Comparison of ENCODE assay signal across 8 cellular contexts in genomic region chr1:204410764-204411450, GRCh38. TPM values are rescaled to one million over a fixed set of nuclear protein-coding genes. Genes with fewer than 3 reads are reported as not detected.
DNase-seq lines count a peak whose midpoint lies in the region; ATAC-seq and TF ChIP-seq lines count a peak whose summit lies in the region.

No MANE protein-coding gene starts in this region.

- H3K27me3 ChIP-seq in SK-N-SH (ENCODE audit: insufficient read depth) (no peaks in the 10 kb centered on the region), kidney epithelial cell (ENCODE audit: control insufficient read depth, insufficient read depth, low read length) (no peaks in the 10 kb centered on the region)

- H3K4me3 ChIP-seq in SK-N-SH (ENCODE audit: low read depth in 2 of 2, low read length in 1 of 2) (peak overlapping the region; percentile 78 to 89), kidney epithelial cell (ENCODE audit: low read depth, low read length) (peak overlapping the region; percentile 98)

- TF ChIP-seq EP300 in SK-N-SH (IDR thresholded peaks at IDR 0.05; ENCODE audit: borderline replicate concordance in 1 of 2, low read depth in 1 of 2, low read length in 1 of 2) = no peak

- peaks cover 52% of the 10 kb centered on the region for H4K20me1 ChIP-seq in SK-N-SH (ENCODE audit: insufficient read depth)

- no peaks in the 10 kb centered on the region for H3K9me2 ChIP-seq in SK-N-SH

- H3K4me2 ChIP-seq in SK-N-SH = peak overlapping the region; percentile 83

- no peak for TF ChIP-seq RAD21 in SK-N-SH (IDR thresholded peaks at IDR 0.05; ENCODE audit: low read length)

- H2AFZ ChIP-seq in SK-N-SH (ENCODE audit: low read depth) = no peak overlapping the region

- CTCF ChIA-PET in SK-N-SH (lab: Yijun Ruan, JAX) = interaction anchor here (0.7 to 5.8 kb wide), 9 partner anchors 13 to 423 kb away, joined by 3 to 60 read pairs (median 4); no protein-coding TSS in a partner anchor

- WGBS in SK-N-SH (ENCODE audit: low lambda C conversion rate) = under 1% methylated on average over 34 of the region's 38 CpGs

- H3K79me2 ChIP-seq in SK-N-SH (ENCODE audit: insufficient read depth) = peaks cover 65% of the 10 kb centered on the region

- H3K4me1 ChIP-seq in SK-N-SH (ENCODE audit: control insufficient read depth in 1 of 2, insufficient read depth in 2 of 2, low read depth in 1 of 2, low read length in 1 of 2) = peaks cover under 1 to 18% of the 10 kb centered on the region in 2 experiments; a peak in 3 of 4 replicates

- no peaks in the 10 kb centered on the region for H3K9me3 ChIP-seq in SK-N-SH

- POLR2A ChIA-PET in SK-N-SH (lab: Yijun Ruan, JAX) = no interaction called here

- peak overlapping the region; percentile 99 for H3K9ac ChIP-seq in SK-N-SH

- H3F3A ChIP-seq in SK-N-SH (replicated peaks; ENCODE audit: insufficient read depth) = peaks cover 4% of the 10 kb centered on the region

- DNase-seq in DMS 273 (lab: John Stamatoyannopoulos, UW; ENCODE audit: unreplicated experiment) (peak; percentile 83), SK-N-SH (peak; percentile 55), caudate nucleus (lab: John Stamatoyannopoulos, UW) (peak in 18 of 61 donors; percentile 29 to 80 (median 58)), kidney epithelial cell (ENCODE audit: low read depth) (no peak), epidermal melanocyte (ENCODE audit: insufficient read length, low spot score) (no peak)
- DNase-seq in stimulated activated CD4-positive, alpha-beta T cell treated with anti-CD3 and anti-CD28 coated beads, Interleukin-4, amount 100 ng/mL, for 24 hours = peak; percentile 39

- ATAC-seq in GM19043 (IDR thresholded peaks at IDR 0.05; ENCODE audit: low read depth, unreplicated experiment) (peak; percentile 19), HG03196 (IDR thresholded peaks at IDR 0.05; ENCODE audit: unreplicated experiment) (peak; percentile 20)

- H3K36me3 ChIP-seq in SK-N-SH (replicated peaks in 1 of 2; ENCODE audit: control insufficient read depth in 1 of 2, insufficient read depth in 2 of 2, low read length in 1 of 2) (peaks cover 34 to 38% of the 10 kb centered on the region in 2 experiments), kidney epithelial cell (ENCODE audit: control insufficient read depth, insufficient read depth, low read length) (no peaks in the 10 kb centered on the region)

- H3K27ac ChIP-seq in SK-N-SH (ENCODE audit: low read depth in 2 of 2, low read length in 1 of 2) (peak overlapping the region; percentile 97 to 98), caudate nucleus (ENCODE audit: low read depth, low read length) (peak overlapping the region; percentile 96)

- no peak for TF ChIP-seq CTCF in SK-N-SH (IDR thresholded peaks at IDR 0.05)
- TF ChIP-seq CTCF in kidney epithelial cell (IDR thresholded peaks at IDR 0.05; ENCODE audit: insufficient read depth, low read length, poor library complexity, severe bottlenecking) = no peak

TF ChIP-seq in SK-N-SH, 30 proteins besides CTCF, POLR2A, EP300 and RAD21:
- TF ChIP-seq MXI1 (IDR thresholded peaks at IDR 0.05; ENCODE audit: low read depth, low read length) = 0 out of 2 replicates have a peak, but pooled peaks have one; percentile 2
- no peak for TF ChIP-seq JUND (IDR thresholded peaks at IDR 0.05)

RNA-seq across cellular contexts. Expression of gene PPP1R15B, which starts 0.7 kb away (rescaled TPM):
- 12.1 and 14.3 TPM in 2 replicates for polyA plus RNA-seq in SK-N-SH (2012; rRNA removed)
- 13.1 and 13.4 TPM in 2 replicates for polyA plus RNA-seq in SK-N-SH (2012; cell fraction: cytosol; rRNA removed)
- polyA plus RNA-seq in SK-N-SH (2012; cell fraction: nucleus; rRNA removed) = 10.3 and 13.2 TPM in 2 replicates
- total RNA-seq in kidney epithelial cell = 42.1 and 43.8 TPM in 2 replicates

RNA-seq across cellular contexts. Expression of gene PLEKHA6, which starts 51.2 kb away (rescaled TPM):
- 1.2 and 3.1 TPM in 2 replicates for polyA plus RNA-seq in SK-N-SH (2012; rRNA removed)
- polyA plus RNA-seq in SK-N-SH (2012; cell fraction: cytosol; rRNA removed) = 1.5 and 3.4 TPM in 2 replicates
- polyA plus RNA-seq in SK-N-SH (2012; cell fraction: nucleus; rRNA removed) = 6.3 and 7.7 TPM in 2 replicates
- 15.4 and 48.9 TPM in 2 replicates for total RNA-seq in kidney epithelial cell

Comparison
In these comparisons a context has a peak if more than half of its experiments do, and no peak if none do; other contexts are left out.
1. DNase-seq: peak in DMS 273 (single experiment), SK-N-SH (single experiment) and stimulated activated CD4-positive, alpha-beta T cell treated with anti-CD3 and anti-CD28 coated beads, Interleukin-4, amount 100 ng/mL, for 24 hours (single experiment); none in kidney epithelial cell (single experiment) and epidermal melanocyte (single experiment).